Comparison of ENCODE assay signal across 9 cellular contexts in the genomic region with DNA sequence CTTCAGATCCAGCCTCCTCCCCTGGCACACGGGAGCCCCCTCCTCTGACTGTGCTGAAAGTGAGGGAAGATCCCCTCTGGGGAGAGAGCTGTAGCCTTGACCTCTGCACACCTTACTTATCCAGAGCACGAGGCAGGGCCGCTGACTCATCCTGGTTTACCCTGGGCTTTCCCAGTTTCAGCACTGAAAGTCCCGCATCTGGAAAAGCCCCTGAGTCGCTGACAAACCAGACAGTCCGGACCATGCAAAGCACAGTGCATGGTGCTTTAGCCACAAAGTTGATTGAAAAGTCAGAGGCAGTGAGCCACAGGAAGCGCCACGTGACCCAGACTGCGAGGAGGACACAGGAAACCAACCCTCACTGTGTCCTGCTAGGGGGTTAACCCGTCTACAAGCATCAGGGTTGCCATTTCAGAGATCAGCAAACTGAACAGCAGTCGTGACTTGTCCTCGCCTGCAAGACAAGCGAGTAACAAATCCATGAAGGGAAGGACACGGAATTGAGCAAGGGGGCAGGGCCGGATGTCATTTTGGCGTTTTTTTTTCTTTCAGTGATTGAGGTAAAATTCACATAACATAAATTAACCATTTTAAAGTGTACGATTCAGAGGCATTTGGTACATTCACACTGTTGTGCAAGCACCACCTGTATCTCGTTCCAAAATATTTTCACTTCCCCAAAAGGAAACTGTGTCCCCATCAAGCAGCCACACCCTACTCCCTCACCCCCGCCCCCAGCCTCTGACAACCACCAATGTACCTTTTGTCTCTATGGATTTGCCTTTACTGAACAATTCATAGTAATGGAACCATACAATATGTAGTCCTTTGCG. TPM values are rescaled to one million over a fixed set of nuclear protein-coding genes. Genes with fewer than 3 reads are reported as not detected.
A peak's percentile ranks its signal among the peaks of the same experiment; 100 is the strongest.
DNase-seq lines count a peak whose midpoint lies in the region; ATAC-seq, FAIRE-seq and TF ChIP-seq lines count a peak whose summit lies in the region.
"Had no signal": no experiment of that assay in that cellular context is flagged by ENCODE, and none has a peak within 500 bp of the region (broad histone marks: within the 10 kb centered on the region; RNA-seq: fewer than 3 reads in every experiment).

No MANE protein-coding gene starts in this region.

- H3K4me3 Mint-ChIP-seq in astrocyte (ENCODE audit: unreplicated experiment) (peak overlapping the region; percentile 62), glutamatergic neuron (ENCODE audit: unreplicated experiment) (no peak overlapping the region)

- no peaks in the 10 kb centered on the region for H3K79me2 ChIP-seq in astrocyte (ENCODE audit: insufficient read depth, low read length)

- H4K20me1 ChIP-seq in astrocyte (ENCODE audit: insufficient read depth, low read length), result no peaks in the 10 kb centered on the region

- H3K4me2 ChIP-seq in astrocyte (ENCODE audit: low read length), result peak overlapping the region; percentile 75

- H3K9me3 Mint-ChIP-seq in astrocyte (ENCODE audit: unreplicated experiment) (no peaks in the 10 kb centered on the region), glutamatergic neuron (ENCODE audit: unreplicated experiment) (no peaks in the 10 kb centered on the region)

- H3K27me3 Mint-ChIP-seq in astrocyte (ENCODE audit: low read depth, unreplicated experiment) (no peaks in the 10 kb centered on the region), glutamatergic neuron (ENCODE audit: unreplicated experiment) (peaks cover 2% of the 10 kb centered on the region)

- H3K27ac Mint-ChIP-seq in astrocyte (ENCODE audit: unreplicated experiment) (peak overlapping the region; percentile 90), glutamatergic neuron (ENCODE audit: unreplicated experiment) (no peak overlapping the region)

- DNase-seq in AG08396 (ENCODE audit: low spot score) (peak; percentile 30), T-helper 1 cell (peak; percentile 51 to 75 (median 62)), astrocyte (ENCODE audit: low read depth) (peak; percentile 80), left lobe of liver (ENCODE audit: low spot score) (no peak), glutamatergic neuron (no peak)
- peak; percentile 35 to 57 (median 53) for DNase-seq in stimulated activated CD4-positive, alpha-beta T cell treated with anti-CD3 and anti-CD28 coated beads, TNF-alpha, amount 100 ng/mL, for 4 hours (ENCODE audit: low read depth in 3 of 3)

- H3K9ac ChIP-seq in astrocyte (ENCODE audit: low read length), result peak overlapping the region; percentile 24

- H3K4me1 Mint-ChIP-seq in astrocyte (ENCODE audit: low read depth, unreplicated experiment) (peaks cover 38% of the 10 kb centered on the region), glutamatergic neuron (ENCODE audit: low read depth, unreplicated experiment) (no peaks in the 10 kb centered on the region)

- H3K27me3 ChIP-seq in astrocyte (ENCODE audit: insufficient read depth, low read length), result no peaks in the 10 kb centered on the region

- no peaks in the 10 kb centered on the region for H3K36me3 ChIP-seq in astrocyte (ENCODE audit: insufficient read depth, low read length)

- H3K4me3 ChIP-seq in astrocyte (ENCODE audit: insufficient read depth, low read depth, low read length), result peak overlapping the region; percentile 20

- no peak for FAIRE-seq in astrocyte (lab: Jason Lieb, UNC)
- FAIRE-seq: G401.6 had no signal

- H3K9me3 ChIP-seq in astrocyte (ENCODE audit: insufficient read depth, low read depth, low read length), result no peaks in the 10 kb centered on the region

- peaks cover 2% of the 10 kb centered on the region for H3K36me3 Mint-ChIP-seq in astrocyte (ENCODE audit: low read depth, unreplicated experiment)
- no peaks in the 10 kb centered on the region for H3K36me3 Mint-ChIP-seq in glutamatergic neuron (ENCODE audit: unreplicated experiment)

- peaks cover 35% of the 10 kb centered on the region for H3K4me1 ChIP-seq in astrocyte (ENCODE audit: insufficient read depth, low read length)

- ATAC-seq in GM19351 (IDR thresholded peaks at IDR 0.05; ENCODE audit: unreplicated experiment), result peak; percentile 70
- ATAC-seq in HG03457 (IDR thresholded peaks at IDR 0.05; ENCODE audit: unreplicated experiment), result peak; percentile 68
- peak; percentile 77 for ATAC-seq in left lobe of liver

- peak overlapping the region; percentile 44 for H3K27ac ChIP-seq in astrocyte (ENCODE audit: low read depth, low read length)

- no peak for TF ChIP-seq CTCF in astrocyte (IDR thresholded peaks at IDR 0.05; ENCODE audit: insufficient read depth, low read depth, low read length)
- TF ChIP-seq CTCF in glutamatergic neuron (IDR thresholded peaks at IDR 0.05; ENCODE audit: partially characterized antibody, unreplicated experiment), result no peak

- peak overlapping the region; percentile 23 for H2AFZ ChIP-seq in astrocyte (ENCODE audit: low read depth, low read length)

RNA-seq across cellular contexts. Expression of a gene that starts 19.9 kb away (rescaled TPM):
- 58.9 and 69.9 TPM in 2 replicates for total RNA-seq in astrocyte
- total RNA-seq in left lobe of liver, result 14.9 TPM
- 9.6 TPM for total RNA-seq in glutamatergic neuron (ENCODE audit: unreplicated experiment)

RNA-seq across cellular contexts. Expression of a gene that starts 58.5 kb away (rescaled TPM):
- 42.9 and 44.0 TPM in 2 replicates for total RNA-seq in astrocyte
- total RNA-seq in left lobe of liver, result 47.6 TPM
- total RNA-seq in glutamatergic neuron (ENCODE audit: unreplicated experiment), result 17.7 TPM

Comparison
In these comparisons a context has a peak if more than half of its experiments do, and no peak if none do; other contexts are left out.
1. DNase-seq: peak in AG08396 (single experiment), T-helper 1 cell (5 of 5), astrocyte (single experiment) and stimulated activated CD4-positive, alpha-beta T cell treated with anti-CD3 and anti-CD28 coated beads, TNF-alpha, amount 100 ng/mL, for 4 hours (3 of 3); none in left lobe of liver (single experiment) and glutamatergic neuron (single experiment).
2. Peak in every context shown above with its lines, with median percentiles within 50 percentile points of each other: ATAC-seq.